ENCODE assay signal across 16 cellular contexts in genomic region chr1:15595809-15596730, GRCh38. TPM values are rescaled to one million over a fixed set of nuclear protein-coding genes. Genes with fewer than 3 reads are reported as not detected.
DNase-seq lines count a peak whose midpoint lies in the region; ATAC-seq and TF ChIP-seq lines count a peak whose summit lies in the region.
"Had no signal": no experiment of that assay in that cellular context is flagged by ENCODE, and none has a peak within 500 bp of the region (broad histone marks: within the 10 kb centered on the region; RNA-seq: fewer than 3 reads in every experiment).

No MANE protein-coding gene starts in this region.

- no peaks in the 10 kb centered on the region for H3K4me1 Mint-ChIP-seq in activated CD4-positive, alpha-beta T cell treated with anti-CD3 and anti-CD28 coated beads, Interleukin-2, amount 10 ng/mL, durations not matched to agents 7 days and 5 days
- H3K4me1 Mint-ChIP-seq in endodermal cell = peaks cover 21% of the 10 kb centered on the region
- no peaks in the 10 kb centered on the region for H3K4me1 Mint-ChIP-seq in T-helper 2 cell treated with Interferon-gamma antibody and Interleukin-4, amounts not matched to agents 5 μg/mL and 100 μg/mL, for 36 hours (ENCODE audit: low read depth)

- ATAC-seq in Panc1 (peak; percentile 47; the same call in 1 of the 2 replicates), gastrocnemius medialis (no peak), HG02938 (IDR thresholded peaks at IDR 0.05; ENCODE audit: unreplicated experiment) (no peak)

- H3K4me2 ChIP-seq in MM.1S (ENCODE audit: low read depth, low read length) = no peak overlapping the region
- H3K4me2 ChIP-seq: SK-N-SH had no signal

- H3K9me2 ChIP-seq in MM.1S (replicated peaks; ENCODE audit: insufficient read depth, low read length) = no peaks in the 10 kb centered on the region
- H3K9me2 ChIP-seq: SK-N-SH had no signal

- BruUV-seq in Panc1 (replicated peaks; lab: Mats Ljungman, UMichigan) = no TSS peak

- DNase-seq in activated CD4-positive, alpha-beta T cell treated with anti-CD3 and anti-CD28 coated beads, Interleukin-2, amount 10 ng/mL, durations not matched to agents 7 days and 5 days = no peak
- no peak for DNase-seq in activated CD4-positive, alpha-beta T cell treated with anti-CD3 and anti-CD28 coated beads, Interleukin-2, amount 50 U/mL, for 4 hours
- DNase-seq in Panc1 (ENCODE audit: low read depth, low spot score) = no peak
- no peak for DNase-seq in endodermal cell
- no peak for DNase-seq in gastrocnemius medialis
- no peak for DNase-seq in T-helper 2 cell treated with Interferon-gamma antibody and Interleukin-4, amounts not matched to agents 5 μg/mL and 100 μg/mL, for 36 hours (ENCODE audit: low spot score)
- no peak for DNase-seq in MM.1S
- DNase-seq: NCI-H510A; NK-92 treated with Interleukin-12 subunit alpha and Interleukin-12 subunit beta, amount 100 ng/mL, for 24 hours had no signal

- H3K9me3 ChIP-seq in Panc1 (ENCODE audit: control insufficient read depth, insufficient read depth, low read depth, low read length) = no peaks in the 10 kb centered on the region
- H3K9me3 ChIP-seq in endodermal cell (ENCODE audit: control insufficient read depth, low read length) = no peaks in the 10 kb centered on the region
- H3K9me3 ChIP-seq in gastrocnemius medialis = no peaks in the 10 kb centered on the region
- no peaks in the 10 kb centered on the region for H3K9me3 ChIP-seq in MM.1S (replicated peaks; ENCODE audit: insufficient read depth, low read length)
- H3K9me3 ChIP-seq: SK-N-SH had no signal

- H4K20me1 ChIP-seq in MM.1S (ENCODE audit: insufficient read depth, low read length) = no peaks in the 10 kb centered on the region

- no peaks in the 10 kb centered on the region for H3K4me1 ChIP-seq in Panc1 (ENCODE audit: control insufficient read depth, insufficient read depth, low read length)
- peaks cover 7% of the 10 kb centered on the region for H3K4me1 ChIP-seq in endodermal cell (ENCODE audit: control insufficient read depth, insufficient read depth, low read length)
- peaks cover 27 to 45% of the 10 kb centered on the region in 2 donors for H3K4me1 ChIP-seq in gastrocnemius medialis
- H3K4me1 ChIP-seq in MM.1S (ENCODE audit: low read length) = no peaks in the 10 kb centered on the region

- H3K27ac ChIP-seq in Panc1 (ENCODE audit: low read length) (no peak overlapping the region), endodermal cell (ENCODE audit: low read depth, low read length) (no peak overlapping the region), gastrocnemius medialis (peak overlapping the region; percentile 82 to 93 (median 86)), MM.1S (ENCODE audit: low read length) (no peak overlapping the region)
- H3K27ac ChIP-seq: 22Rv1 had no signal

- H3K9me3 Mint-ChIP-seq in activated CD4-positive, alpha-beta T cell treated with anti-CD3 and anti-CD28 coated beads, Interleukin-2, amount 10 ng/mL, durations not matched to agents 7 days and 5 days = no peaks in the 10 kb centered on the region
- no peaks in the 10 kb centered on the region for H3K9me3 Mint-ChIP-seq in endodermal cell
- H3K9me3 Mint-ChIP-seq in T-helper 2 cell treated with Interferon-gamma antibody and Interleukin-4, amounts not matched to agents 5 μg/mL and 100 μg/mL, for 36 hours = no peaks in the 10 kb centered on the region
- H3K9me3 Mint-ChIP-seq: CD14-positive monocyte, HFFc6 had no signal

- intact Hi-C loops in Panc1 (cut with micrococcal nuclease; ENCODE audit: unreplicated experiment) = no loop called here
- intact Hi-C loops in gastrocnemius medialis (cut with DNase I; ENCODE audit: low total_unique reads) = loop anchor here (5.0 kb wide), 1 partner anchor 141 kb away; the partner anchor contains the start of gene SLC25A34

- H3K4me3 Mint-ChIP-seq in activated CD4-positive, alpha-beta T cell treated with anti-CD3 and anti-CD28 coated beads, Interleukin-2, amount 10 ng/mL, durations not matched to agents 7 days and 5 days = no peak overlapping the region
- H3K4me3 Mint-ChIP-seq in endodermal cell = no peak overlapping the region
- H3K4me3 Mint-ChIP-seq in T-helper 2 cell treated with Interferon-gamma antibody and Interleukin-4, amounts not matched to agents 5 μg/mL and 100 μg/mL, for 36 hours = no peak overlapping the region
- H3K4me3 Mint-ChIP-seq: CD14-positive monocyte, HFFc6 had no signal

- peaks cover 3% of the 10 kb centered on the region for H3K36me3 Mint-ChIP-seq in activated CD4-positive, alpha-beta T cell treated with anti-CD3 and anti-CD28 coated beads, Interleukin-2, amount 10 ng/mL, durations not matched to agents 7 days and 5 days (ENCODE audit: low read depth)
- H3K36me3 Mint-ChIP-seq in endodermal cell (ENCODE audit: low read depth) = no peaks in the 10 kb centered on the region
- H3K36me3 Mint-ChIP-seq in T-helper 2 cell treated with Interferon-gamma antibody and Interleukin-4, amounts not matched to agents 5 μg/mL and 100 μg/mL, for 36 hours (ENCODE audit: low read depth) = peaks cover 3% of the 10 kb centered on the region
- H3K36me3 Mint-ChIP-seq: CD14-positive monocyte had no signal

- no peaks in the 10 kb centered on the region for H3K36me3 ChIP-seq in Panc1 (ENCODE audit: control insufficient read depth, insufficient read depth, low read length)
- H3K36me3 ChIP-seq in endodermal cell (ENCODE audit: control insufficient read depth, insufficient read depth, low read length) = no peaks in the 10 kb centered on the region
- H3K36me3 ChIP-seq in gastrocnemius medialis = no peaks in the 10 kb centered on the region
- no peaks in the 10 kb centered on the region for H3K36me3 ChIP-seq in MM.1S (replicated peaks; ENCODE audit: insufficient read depth, low read length)

- in situ Hi-C loops in Panc1 (cut with HindIII; ENCODE audit: low pct_unique_long_range_greater_than_20kb, low sequenced_read_pairs) (no loop called here), gastrocnemius medialis (cut with MboI; ENCODE audit: low sequenced_read_pairs in 4 of 4) (loop anchor here in 2 of 4 donors (10.0 to 25.0 kb wide), 2 partner anchors 139 to 141 kb away; partner anchors contain the start of genes SLC25A34 (in 2 of the 2) and TMEM82 (in 1 of the 2))

- no peaks in the 10 kb centered on the region for H3F3A ChIP-seq in MM.1S (ENCODE audit: insufficient read depth, low read length)

- no peak overlapping the region for H2AFZ ChIP-seq in MM.1S (ENCODE audit: low read length)

- TF ChIP-seq POLR2A in gastrocnemius medialis (IDR thresholded peaks at IDR 0.05) = no peak

- WGBS in endodermal cell (ENCODE audit: insufficient coverage in 1 of 2, insufficient read length in 1 of 2), 2 experiments = 83 to 94% methylated on average over 3 to 7 of the region's 7 CpGs

- CTCF ChIA-PET in activated CD4-positive, alpha-beta T cell treated with anti-CD3 and anti-CD28 coated beads, Interleukin-2, amount 10 ng/mL, durations not matched to agents 7 days and 5 days (lab: Charles Lee) = interaction anchor here (0.5 to 2.4 kb wide), 7 partner anchors 8 to 97 kb away, joined by 3 to 6 read pairs (median 3); no protein-coding TSS in a partner anchor
- CTCF ChIA-PET in Panc1 (lab: Charles Lee) = interaction anchor here (0.6 to 0.7 kb wide), 4 partner anchors 26 to 205 kb away, joined by 4 to 9 read pairs (median 5); no protein-coding TSS in a partner anchor

- H3K27me3 ChIP-seq in Panc1 (ENCODE audit: control insufficient read depth, insufficient read depth, low read length) = no peaks in the 10 kb centered on the region
- H3K27me3 ChIP-seq in endodermal cell (ENCODE audit: control insufficient read depth, insufficient read depth, low read length, poor library complexity, severe bottlenecking) = no peaks in the 10 kb centered on the region
- H3K27me3 ChIP-seq in gastrocnemius medialis = no peaks in the 10 kb centered on the region
- H3K27me3 ChIP-seq in MM.1S (replicated peaks; ENCODE audit: insufficient read depth, low read length) = no peaks in the 10 kb centered on the region

- POLR2A ChIA-PET in activated CD4-positive, alpha-beta T cell treated with anti-CD3 and anti-CD28 coated beads, Interleukin-2, amount 10 ng/mL, durations not matched to agents 7 days and 5 days (lab: Charles Lee) = no interaction called here
- POLR2A ChIA-PET in Panc1 (lab: Charles Lee) = interaction anchor here (0.6 kb wide), 6 partner anchors 13 to 391 kb away, joined by 3 to 12 read pairs (median 6); partner anchors contain the start of gene SPEN

- H3K9ac ChIP-seq in endodermal cell (ENCODE audit: extremely low read depth, low read length, poor library complexity, severe bottlenecking) (peak overlapping the region; percentile 6), MM.1S (ENCODE audit: low read length) (no peak overlapping the region)
- H3K9ac ChIP-seq: SK-N-SH had no signal

- no peak overlapping the region for H3K4me3 ChIP-seq in Panc1 (ENCODE audit: low read depth in 2 of 2, low read length in 2 of 2)
- H3K4me3 ChIP-seq in endodermal cell (ENCODE audit: low read length) = peak overlapping the region; percentile 45
- H3K4me3 ChIP-seq in gastrocnemius medialis = no peak overlapping the region
- no peak overlapping the region for H3K4me3 ChIP-seq in MM.1S (ENCODE audit: low read length)
- H3K4me3 ChIP-seq: K562 had no signal

- no peaks in the 10 kb centered on the region for H3K79me2 ChIP-seq in MM.1S (ENCODE audit: low read length)

- H3K27me3 Mint-ChIP-seq in activated CD4-positive, alpha-beta T cell treated with anti-CD3 and anti-CD28 coated beads, Interleukin-2, amount 10 ng/mL, durations not matched to agents 7 days and 5 days = peaks cover 8% of the 10 kb centered on the region
- H3K27me3 Mint-ChIP-seq in endodermal cell (ENCODE audit: insufficient read depth) = peaks cover 15% of the 10 kb centered on the region
- peaks cover 3% of the 10 kb centered on the region for H3K27me3 Mint-ChIP-seq in T-helper 2 cell treated with Interferon-gamma antibody and Interleukin-4, amounts not matched to agents 5 μg/mL and 100 μg/mL, for 36 hours (ENCODE audit: low read depth)

- TF ChIP-seq CTCF in Panc1 (IDR thresholded peaks at IDR 0.05) (no peak), endodermal cell (conservative IDR thresholded peaks at IDR 0.05) (no peak), gastrocnemius medialis (IDR thresholded peaks at IDR 0.05 in 4 of 5, conservative IDR thresholded peaks at IDR 0.05 in 1 of 5) (no peak), MM.1S (IDR thresholded peaks at IDR 0.05; ENCODE audit: low read length) (no peak)

- H3K27ac Mint-ChIP-seq in activated CD4-positive, alpha-beta T cell treated with anti-CD3 and anti-CD28 coated beads, Interleukin-2, amount 10 ng/mL, durations not matched to agents 7 days and 5 days = peak overlapping the region; percentile 25
- no peak overlapping the region for H3K27ac Mint-ChIP-seq in endodermal cell
- H3K27ac Mint-ChIP-seq in T-helper 2 cell treated with Interferon-gamma antibody and Interleukin-4, amounts not matched to agents 5 μg/mL and 100 μg/mL, for 36 hours = no peak overlapping the region
- H3K27ac Mint-ChIP-seq: HFFc6 had no signal

RNA-seq across cellular contexts. Expression of gene AGMAT, which starts 11.2 kb away (rescaled TPM):
- 10 to 100 TPM; 17.0 to 17.6 TPM for total RNA-seq in activated CD4-positive, alpha-beta T cell treated with anti-CD3 and anti-CD28 coated beads, Interleukin-2, amount 10 ng/mL, durations not matched to agents 7 days and 5 days
- total RNA-seq in Panc1 (2021; ENCODE audit: unreplicated experiment) = 3.1 TPM
- 2.4 TPM for polyA plus RNA-seq in Panc1 (2012; ENCODE audit: insufficient read length)
- total RNA-seq in endodermal cell = 1 to 10 TPM; 3.8 to 4.4 TPM
- polyA plus RNA-seq in endodermal cell (2013, experiment 1 of 2) = 1.0 TPM
- polyA plus RNA-seq in endodermal cell (2013, experiment 2 of 2) = 0.83 TPM
- total RNA-seq in gastrocnemius medialis = 1 to 10 TPM in 3 of 4 donors, under 1 TPM in 1; 0.85 to 2.6 (median 2.0) TPM
- total RNA-seq: H4, K562 had no signal
- polyA plus RNA-seq: CD14-positive monocyte, K562 had no signal

RNA-seq across cellular contexts. Expression of gene DDI2, which starts 21.2 kb away (rescaled TPM):
- total RNA-seq in activated CD4-positive, alpha-beta T cell treated with anti-CD3 and anti-CD28 coated beads, Interleukin-2, amount 10 ng/mL, durations not matched to agents 7 days and 5 days = 10 to 100 TPM; 31.0 to 33.5 TPM
- total RNA-seq in Panc1 (2021; ENCODE audit: unreplicated experiment) (27.7 TPM), endodermal cell (10 to 100 TPM; 36.0 to 37.6 TPM), gastrocnemius medialis (10 to 100 TPM; 19.0 to 86.7 (median 34.2) TPM)
- 9.3 TPM for polyA plus RNA-seq in Panc1 (2012; ENCODE audit: insufficient read length)
- 10.6 TPM for polyA plus RNA-seq in endodermal cell (2013, experiment 1 of 2)
- polyA plus RNA-seq in endodermal cell (2013, experiment 2 of 2) = 11.3 TPM

Comparison
In these comparisons a context has a peak if more than half of its experiments do, and no peak if none do; other contexts are left out.
1. H3K27ac ChIP-seq: peak in gastrocnemius medialis (4 of 4); none in Panc1 (single experiment), endodermal cell (single experiment) and MM.1S (single experiment).